ENCODE assay signal across 10 cellular contexts in genomic region chr3:141660598-141660947, GRCh38.
DNase-seq lines count a peak whose midpoint lies in the region; ATAC-seq and TF ChIP-seq lines count a peak whose summit lies in the region.
"Had no signal": no experiment of that assay in that cellular context is flagged by ENCODE, and none has a peak within 500 bp of the region (broad histone marks: within the 10 kb centered on the region; RNA-seq: fewer than 3 reads in every experiment).

No MANE protein-coding gene starts in this region.

- peaks cover 24% of the 10 kb centered on the region for H3K4me1 Mint-ChIP-seq in mesothelial cell of epicardium

- TF ChIP-seq CTCF in coronary artery (IDR thresholded peaks at IDR 0.05), result no peak
- TF ChIP-seq CTCF in mesothelial cell of epicardium (IDR thresholded peaks at IDR 0.05; ENCODE audit: unreplicated experiment), result no peak
- no peak for TF ChIP-seq CTCF in thoracic aorta (IDR thresholded peaks at IDR 0.05)

- H3K9me3 ChIP-seq in MG63 (no peaks in the 10 kb centered on the region), thoracic aorta (no peaks in the 10 kb centered on the region)

- H3K36me3 ChIP-seq in MG63 (no peaks in the 10 kb centered on the region), thoracic aorta (no peaks in the 10 kb centered on the region)

- H3K27ac Mint-ChIP-seq in mesothelial cell of epicardium, result no peak overlapping the region

- peaks cover 14% of the 10 kb centered on the region for H3K9me3 Mint-ChIP-seq in mesothelial cell of epicardium

- DNase-seq in MG63 (no peak), coronary artery (ENCODE audit: low spot score) (no peak), mesothelial cell of epicardium (ENCODE audit: low spot score in 2 of 2, unreplicated experiment in 2 of 2) (no peak), thoracic aorta (ENCODE audit: low spot score) (no peak), KBM-7 (no peak), glomerular visceral epithelial cell (ENCODE audit: extremely low spot score) (no peak)
- DNase-seq in stimulated activated naive CD4-positive, alpha-beta T cell treated with Interleukin-2 at 50 U/mL for 16 hours (lab: John Stamatoyannopoulos, UW), result no peak
- DNase-seq in activated effector memory CD4-positive, alpha-beta T cell treated with anti-CD3 and anti-CD28 coated beads, Interleukin-2, amount 50 U/mL, for 16 hours, result no peak
- DNase-seq: foreskin keratinocyte, RPMI8226 had no signal

- H3K4me3 ChIP-seq in MG63 (peak overlapping the region; percentile 45), coronary artery (peak overlapping the region; percentile 77), thoracic aorta (peak overlapping the region; percentile 83)

- peak overlapping the region; percentile 86 for H3K4me3 Mint-ChIP-seq in mesothelial cell of epicardium

- peak overlapping the region; percentile 45 to 72 for H3K27ac ChIP-seq in coronary artery
- H3K27ac ChIP-seq in thoracic aorta, result peak overlapping the region in 1 of 2 donors; percentile 82
- H3K27ac ChIP-seq: foreskin keratinocyte had no signal

- peaks cover 2% of the 10 kb centered on the region for H3K36me3 Mint-ChIP-seq in mesothelial cell of epicardium

- H3K27me3 Mint-ChIP-seq in mesothelial cell of epicardium (ENCODE audit: low read depth), result peaks cover 37% of the 10 kb centered on the region

- 0 out of 2 replicates have a peak, but pooled peaks cover 2% of the 10 kb centered on the region for H3K27me3 ChIP-seq in MG63
- H3K27me3 ChIP-seq in thoracic aorta (replicated peaks; ENCODE audit: insufficient read depth), result no peaks in the 10 kb centered on the region

- no peak for ATAC-seq in thoracic aorta (ENCODE audit: insufficient number of reproducible peaks, low FRiP score, low read depth)

- peaks cover 3 to 19% of the 10 kb centered on the region in 2 donors for H3K4me1 ChIP-seq in thoracic aorta (ENCODE audit: control insufficient read depth in 1 of 2, low read depth in 2 of 2)
- H3K4me1 ChIP-seq: foreskin keratinocyte had no signal

- in situ Hi-C loops in KBM-7 (cut with MboI; ENCODE audit: low pct_unique_long_range_greater_than_20kb, low sequenced_read_pairs), result no loop called here
